Comparison of ENCODE assay signal across 8 cellular contexts in the genomic region with DNA sequence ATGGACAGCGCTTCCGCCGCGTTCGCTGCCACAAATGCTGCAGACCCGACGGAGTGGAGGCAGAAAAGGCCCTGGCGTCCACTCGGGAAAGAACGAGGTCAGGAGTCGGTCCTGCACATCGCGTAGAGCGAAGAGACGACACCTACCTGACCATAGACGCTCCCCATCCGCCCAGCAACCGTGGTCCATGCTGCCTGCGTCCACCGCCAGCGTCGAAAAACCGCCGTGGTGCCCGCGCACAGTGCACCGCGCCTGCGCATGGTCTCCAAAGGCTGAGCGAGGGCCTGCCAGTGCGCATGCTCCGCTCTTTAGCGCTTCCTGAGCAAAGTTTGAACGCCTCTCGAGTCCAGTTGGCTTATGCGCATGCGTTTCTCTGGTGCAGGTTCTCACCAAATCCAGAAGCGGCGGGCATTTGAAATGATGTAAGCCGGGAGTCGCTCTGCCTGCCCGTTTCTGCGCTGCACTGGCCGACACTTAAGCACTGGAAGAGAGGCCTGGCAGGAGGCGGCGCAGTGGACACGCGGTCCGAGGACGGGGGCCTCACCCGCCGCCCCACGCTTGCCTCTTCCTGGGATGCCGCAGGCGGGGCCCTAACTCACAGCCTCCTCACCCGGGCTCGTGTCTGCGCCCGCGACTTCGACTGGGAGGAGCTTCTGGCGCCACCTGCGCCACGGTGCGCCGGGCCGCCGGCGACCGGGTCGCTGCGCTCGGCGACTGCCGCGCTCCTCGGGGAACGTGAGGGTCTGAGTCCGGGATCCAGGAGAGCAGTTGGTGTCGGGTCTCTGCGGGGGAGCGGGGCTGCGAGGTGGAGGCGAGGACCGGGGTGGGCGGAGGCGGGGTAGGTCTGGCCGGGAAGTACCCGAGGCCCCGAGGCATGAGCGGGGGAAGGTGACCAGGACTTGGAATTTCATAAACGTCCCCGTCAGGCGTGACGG. TPM values are rescaled to one million over a fixed set of nuclear protein-coding genes. Genes with fewer than 3 reads are reported as not detected.
DNase-seq lines count a peak whose midpoint lies in the region; ATAC-seq and TF ChIP-seq lines count a peak whose summit lies in the region.

Gene FAM24B (minus strand): TSS at position 243 of the 935 bp plus-strand sequence. CDS start 29,066 bp downstream, outside the sequence.

- H3K4me3 ChIP-seq in OCI-LY3 (ENCODE audit: low read length): peak within 1 kb of the TSS; percentile 100
- H3K4me3 ChIP-seq in muscle layer of duodenum (ENCODE audit: low read depth in 1 of 2, low read length in 2 of 2): peak within 1 kb of the TSS; percentile 87 to 89

- H3K4me1 Mint-ChIP-seq in stimulated activated naive B cell treated with anti-CD40 and anti-IgM and Interleukin-4, amounts not matched to agents 10 μg/mL and 1 μg/mL and 100 μg/mL, for 72 hours: peaks cover 32 to 52% of the 10 kb centered on the region in 2 donors

- no peak for TF ChIP-seq CTCF in OCI-LY3 (IDR thresholded peaks at IDR 0.05; ENCODE audit: low read depth, low read length)

- H3K9me3 ChIP-seq in OCI-LY3 (ENCODE audit: insufficient read depth, low read length) (no peaks in the 10 kb centered on the region), muscle layer of duodenum (ENCODE audit: control insufficient read depth in 1 of 2, low read length in 2 of 2) (no peaks in the 10 kb centered on the region)

- H3K9me3 Mint-ChIP-seq in stimulated activated naive B cell treated with anti-CD40 and anti-IgM and Interleukin-4, amounts not matched to agents 10 μg/mL and 1 μg/mL and 100 μg/mL, for 72 hours: no peaks in the 10 kb centered on the region

- H3K27ac ChIP-seq in OCI-LY3 (ENCODE audit: low read length): peak within 1 kb of the TSS; percentile 67
- peak within 1 kb of the TSS; percentile 60 for H3K27ac ChIP-seq in muscle layer of duodenum (ENCODE audit: low read length)

- ATAC-seq in GM19468 (IDR thresholded peaks at IDR 0.05; ENCODE audit: extremely low read depth, unreplicated experiment): peak; percentile 72
- ATAC-seq in esophagus mucosa: peak; percentile 98
- peak; percentile 79 to 89 for ATAC-seq in stimulated activated naive B cell treated with anti-CD40 and anti-IgM and Interleukin-4, amounts not matched to agents 10 μg/mL and 1 μg/mL and 100 μg/mL, for 72 hours (replicated peaks)

- H3K27ac Mint-ChIP-seq in stimulated activated naive B cell treated with anti-CD40 and anti-IgM and Interleukin-4, amounts not matched to agents 10 μg/mL and 1 μg/mL and 100 μg/mL, for 72 hours: peak within 1 kb of the TSS; percentile 95

- H3K36me3 ChIP-seq in OCI-LY3 (replicated peaks; ENCODE audit: low read depth, low read length): peaks cover 27% of the 10 kb centered on the region
- no peaks in the 10 kb centered on the region for H3K36me3 ChIP-seq in muscle layer of duodenum (ENCODE audit: control insufficient read depth in 1 of 2, insufficient read depth in 2 of 2, low read length in 2 of 2)

- H3K4me1 ChIP-seq in OCI-LY3 (ENCODE audit: low read length) (peaks cover 11% of the 10 kb centered on the region), muscle layer of duodenum (ENCODE audit: control insufficient read depth in 1 of 2, insufficient read depth in 2 of 2, low read length in 2 of 2) (peaks cover 10 to 15% of the 10 kb centered on the region in 2 donors)

- peaks cover 2% of the 10 kb centered on the region; the same call in 1 of the 2 replicates for H4K20me1 ChIP-seq in OCI-LY3 (ENCODE audit: insufficient read depth, low read length)

- H3K27me3 Mint-ChIP-seq in stimulated activated naive B cell treated with anti-CD40 and anti-IgM and Interleukin-4, amounts not matched to agents 10 μg/mL and 1 μg/mL and 100 μg/mL, for 72 hours: no peaks in the 10 kb centered on the region

- H2AFZ ChIP-seq in OCI-LY3 (ENCODE audit: low read depth, low read length): peak within 1 kb of the TSS; percentile 88

- peaks cover 21 to 29% of the 10 kb centered on the region in 2 donors for H3K36me3 Mint-ChIP-seq in stimulated activated naive B cell treated with anti-CD40 and anti-IgM and Interleukin-4, amounts not matched to agents 10 μg/mL and 1 μg/mL and 100 μg/mL, for 72 hours

- H3K27me3 ChIP-seq in OCI-LY3 (ENCODE audit: low read depth, low read length) (no peaks in the 10 kb centered on the region), muscle layer of duodenum (ENCODE audit: low read depth, low read length) (no peaks in the 10 kb centered on the region)

- DNase-seq in COLO668 (lab: John Stamatoyannopoulos, UW; ENCODE audit: unreplicated experiment) (peak; percentile 93), HT1080 (ENCODE audit: low read depth) (peak; percentile 95), activated T-cell treated with anti-CD3 and anti-CD28 coated beads for 48 hours (ENCODE audit: low read depth) (peak; percentile 89)
- peak; percentile 94 for DNase-seq in stimulated activated naive B cell treated with anti-CD40 and anti-IgM and Interleukin-4, amounts not matched to agents 10 μg/mL and 1 μg/mL and 100 μg/mL, for 72 hours

- H3K4me3 Mint-ChIP-seq in stimulated activated naive B cell treated with anti-CD40 and anti-IgM and Interleukin-4, amounts not matched to agents 10 μg/mL and 1 μg/mL and 100 μg/mL, for 72 hours: peak within 1 kb of the TSS; percentile 90 to 98

- H3K4me2 ChIP-seq in OCI-LY3 (ENCODE audit: low read length): peak within 1 kb of the TSS; percentile 94

- peak within 1 kb of the TSS; percentile 95 for H3K9ac ChIP-seq in OCI-LY3 (ENCODE audit: low read length)

- H3K79me2 ChIP-seq in OCI-LY3 (ENCODE audit: low read length): peaks cover 54% of the 10 kb centered on the region

RNA-seq across cellular contexts. Expression of gene FAM24B, which starts in this region (rescaled TPM):
- total RNA-seq in HT1080 (2014; rRNA removed; shearing (Covaris generic)): 7.2 and 7.9 TPM in 2 replicates
- polyA plus RNA-seq in HT1080 (2015; cell fraction: cytosol; rRNA removed): 4.4 and 5.9 TPM in 2 replicates
- 10.9 and 18.5 TPM in 2 replicates for polyA plus RNA-seq in HT1080 (2015; cell fraction: nucleus; rRNA removed)
- total RNA-seq in esophagus mucosa: 2.0 TPM

Comparison
In these comparisons a context has a peak if more than half of its experiments do, and no peak if none do; other contexts are left out.
1. Peak in every context shown above with its lines: DNase-seq, ATAC-seq, H3K4me3 ChIP-seq and H3K27ac ChIP-seq.